19 cellular contexts compared by ENCODE assay signal in the genomic region with DNA sequence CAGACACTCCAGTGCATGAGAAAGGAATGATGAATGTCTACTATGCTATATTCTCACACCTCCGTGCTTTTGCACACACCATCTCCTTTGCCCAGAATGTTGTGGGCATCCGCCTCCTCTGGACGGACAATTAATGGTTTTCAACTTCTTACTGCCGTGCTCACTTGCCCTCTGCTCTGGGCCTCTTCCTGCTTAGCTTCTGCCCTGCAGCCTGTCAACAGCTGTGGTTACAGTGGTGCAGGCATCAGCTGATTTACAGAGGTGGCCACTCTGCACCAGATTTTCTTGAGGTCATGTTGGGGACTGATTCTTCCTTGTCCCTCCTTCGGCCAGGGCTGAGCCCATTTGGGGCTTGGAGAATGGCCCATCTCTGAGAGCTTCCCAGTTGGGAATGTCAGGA.
"Had no signal": no experiment of that assay in that cellular context is flagged by ENCODE, and none has a peak within 500 bp of the region (broad histone marks: within the 10 kb centered on the region; RNA-seq: fewer than 3 reads in every experiment).

No MANE protein-coding gene starts in this region.

- ATAC-seq: activated T-cell treated with anti-CD3 and anti-CD28 coated beads, Interleukin-2, amount 50 U/mL, for 4 hours; psoas muscle; right cardiac atrium; stimulated activated naive CD8-positive, alpha-beta T cell treated with anti-CD3 and anti-CD28 coated beads, Interleukin-15, amount 100 ng/mL, for 72 hours; T-cell had no signal

- H3K9me3 Mint-ChIP-seq: activated naive CD8-positive, alpha-beta T cell treated with anti-CD3 and anti-CD28 coated beads for 36 hours; activated T-cell treated with anti-CD3 and anti-CD28 coated beads, Interleukin-2, amount 50 U/mL, for 4 hours; activated T-helper 2 cell treated with anti-CD3 and anti-CD28 coated beads, Interferon-gamma antibody, Interleukin-2, Interleukin-4, amounts not matched to agents 10 μg/mL and 5 μg/mL and 100 μg/mL, durations not matched to agents 14 hours and 24 hours and 36 hours; nephron; stimulated activated naive CD8-positive, alpha-beta T cell treated with anti-CD3 and anti-CD28 coated beads, Interleukin-15, amount 100 ng/mL, for 72 hours; T-cell had no signal

- H3K36me3 Mint-ChIP-seq: activated naive CD8-positive, alpha-beta T cell treated with anti-CD3 and anti-CD28 coated beads for 36 hours; T-cell had no signal

- H3K4me1 ChIP-seq: left ventricle myocardium inferior, pancreas, psoas muscle, tibial artery had no signal

- H3K4me3 ChIP-seq: left ventricle myocardium inferior, pancreas, psoas muscle, skin epidermis, tibial artery had no signal

- DNase-seq: activated CD4-positive, alpha-beta T cell treated with anti-CD3 and anti-CD28 coated beads for 1 hour; activated CD8-positive, alpha-beta memory T cell treated with anti-CD3 and anti-CD28 coated beads, Interleukin-2, amount 50 U/mL, for 48 hours; activated naive CD4-positive, alpha-beta T cell; activated naive CD8-positive, alpha-beta T cell treated with anti-CD3 and anti-CD28 coated beads for 36 hours; activated T-cell treated with anti-CD3 and anti-CD28 coated beads, Interleukin-2, amount 50 U/mL, for 4 hours; amygdala; hippocampal formation; left ventricle myocardium inferior; pancreas; psoas muscle; right cardiac atrium; stimulated activated CD4-positive, alpha-beta T cell treated with anti-CD3 and anti-CD28 coated beads, Interleukin-1b, Interleukin-23, amount 100 ng/mL, for 48 hours; stimulated activated naive CD8-positive, alpha-beta T cell treated with anti-CD3 and anti-CD28 coated beads, Interleukin-15, amount 100 ng/mL, for 72 hours; T-cell; tibial artery had no signal

- H3K27me3 ChIP-seq: neutrophil, pancreas had no signal

- H3K36me3 ChIP-seq: left ventricle myocardium inferior, neutrophil, pancreas, tibial artery had no signal

- H3K27ac Mint-ChIP-seq: activated naive CD8-positive, alpha-beta T cell treated with anti-CD3 and anti-CD28 coated beads for 36 hours; activated T-helper 2 cell treated with anti-CD3 and anti-CD28 coated beads, Interferon-gamma antibody, Interleukin-2, Interleukin-4, amounts not matched to agents 10 μg/mL and 5 μg/mL and 100 μg/mL, durations not matched to agents 14 hours and 24 hours and 36 hours; nephron; stimulated activated naive CD8-positive, alpha-beta T cell treated with anti-CD3 and anti-CD28 coated beads, Interleukin-15, amount 100 ng/mL, for 72 hours; T-cell had no signal

- H3K9me3 ChIP-seq: left ventricle myocardium inferior, neutrophil, pancreas, psoas muscle, tibial artery had no signal

- H3K27me3 Mint-ChIP-seq: activated naive CD8-positive, alpha-beta T cell treated with anti-CD3 and anti-CD28 coated beads for 36 hours; stimulated activated naive CD8-positive, alpha-beta T cell treated with anti-CD3 and anti-CD28 coated beads, Interleukin-15, amount 100 ng/mL, for 72 hours had no signal

- H3K4me3 Mint-ChIP-seq: activated naive CD8-positive, alpha-beta T cell treated with anti-CD3 and anti-CD28 coated beads for 36 hours; activated T-cell treated with anti-CD3 and anti-CD28 coated beads, Interleukin-2, amount 50 U/mL, for 4 hours; nephron; stimulated activated naive CD8-positive, alpha-beta T cell treated with anti-CD3 and anti-CD28 coated beads, Interleukin-15, amount 100 ng/mL, for 72 hours; T-cell had no signal

- H3K27ac ChIP-seq: left ventricle myocardium inferior, neutrophil, pancreas, psoas muscle, skin epidermis, tibial artery had no signal
